35 cellular contexts compared by ENCODE assay signal in the genomic region with DNA sequence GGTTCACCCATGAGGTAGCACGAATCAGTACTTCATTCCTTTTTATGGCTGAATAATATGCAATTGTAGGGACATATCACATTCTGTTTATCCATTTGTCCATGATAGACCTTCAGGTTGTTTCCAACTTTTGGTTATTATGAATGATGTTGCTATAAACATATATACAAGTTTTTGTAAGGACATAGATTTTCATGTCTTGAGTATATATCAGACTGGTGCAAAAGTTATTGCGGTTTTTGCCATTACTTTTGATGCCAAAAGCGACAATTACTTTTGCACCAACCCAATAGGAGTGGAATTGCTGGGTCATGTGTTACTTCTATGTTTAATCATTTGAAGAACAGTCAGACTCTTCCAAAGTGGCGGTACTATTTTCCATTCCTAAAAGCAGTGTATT.
"Had no signal": no experiment of that assay in that cellular context is flagged by ENCODE, and none has a peak within 500 bp of the region (broad histone marks: within the 10 kb centered on the region; RNA-seq: fewer than 3 reads in every experiment).

No MANE protein-coding gene starts in this region.

- H3K9me3 ChIP-seq: MG63 had no signal

- H3K4me3 ChIP-seq: MG63 had no signal

- DNase-seq: Kasumi-1, MG63, MM.1S, MV-4-11, NCI-H1048, NCI-H1092, NCI-H1092 treated with DMSO at 0.1 percent for 48 hours, NCI-H1105, NCI-H1105 treated with DMSO at 0.1 percent for 48 hours, NCI-H1417, NCI-H1417 treated with DMSO at 0.1 percent for 48 hours, NCI-H1436, NCI-H1436 treated with DMSO at 0.1 percent for 48 hours, NCI-H146, NCI-H1694, NCI-H1694 treated with DMSO at 0.1 percent for 48 hours, NCI-H187, NCI-H187 treated with DMSO at 0.1 percent for 48 hours, NCI-H1930, NCI-H2029, NCI-H2029 treated with DMSO at 0.1 percent for 48 hours, NCI-H2081, NCI-H2081 treated with DMSO at 0.1 percent for 48 hours, NCI-H2107, NCI-H2171, NCI-H2171 treated with DMSO at 0.1 percent for 48 hours, NCI-H2227 treated with DMSO at 0.1 percent for 48 hours, NCI-H226, NCI-H345, NCI-H446, NCI-H446 treated with DMSO at 0.1 percent for 48 hours, NCI-H510A, NCI-H510A treated with DMSO at 0.1 percent for 48 hours, NCI-H524, NCI-H524 treated with DMSO at 0.1 percent for 48 hours had no signal

- H3K27me3 ChIP-seq: MG63 had no signal

- H3K36me3 ChIP-seq: MG63 had no signal
